In the genomic region with DNA sequence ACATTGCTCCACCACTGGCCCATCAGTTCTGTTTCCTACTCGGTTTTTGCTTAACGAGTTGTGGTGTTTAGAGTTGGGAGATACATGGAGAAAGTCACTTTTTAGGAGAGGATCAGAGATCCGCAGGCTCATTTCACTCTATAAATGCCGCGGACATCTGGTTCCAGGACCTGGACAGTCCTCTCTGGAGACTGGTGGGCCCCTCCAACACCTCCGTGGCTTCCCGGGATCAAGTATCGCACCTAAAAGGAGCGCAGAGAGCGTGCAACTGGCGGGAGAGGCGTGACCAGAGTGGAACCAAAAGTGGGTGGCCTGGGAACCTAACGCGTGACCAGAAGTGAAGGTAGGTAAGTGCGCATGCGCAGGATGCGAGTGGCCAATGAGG, we compare ENCODE assay signal across 8 cellular contexts. TPM values are rescaled to one million over a fixed set of nuclear protein-coding genes. Genes with fewer than 3 reads are reported as not detected.
DNase-seq lines count a peak whose midpoint lies in the region; TF ChIP-seq lines count a peak whose summit lies in the region.

No MANE protein-coding gene starts in this region.

- peak overlapping the region; percentile 94 for H2AFZ ChIP-seq in neural cell (ENCODE audit: low read depth, low read length)

- no peaks in the 10 kb centered on the region for H3K27me3 Mint-ChIP-seq in HFFc6 (ENCODE audit: insufficient read depth)

- H3K4me2 ChIP-seq in neural cell (ENCODE audit: low read length): peak overlapping the region; percentile 51

- peak overlapping the region; percentile 91 for H3K9ac ChIP-seq in neural cell (ENCODE audit: low read length)

- H3K27ac ChIP-seq in 22Rv1 (peak overlapping the region; percentile 91), neural cell (ENCODE audit: low read length) (peak overlapping the region; percentile 97), testis (peak overlapping the region; percentile 97 to 98)

- H3K9me3 ChIP-seq in neural cell (ENCODE audit: low read length) (no peaks in the 10 kb centered on the region), testis (no peaks in the 10 kb centered on the region)

- 0 to 1% methylated on average over 6 to 17 of the region's 17 CpGs for WGBS in testis, 2 donors

- no peak overlapping the region for H3K4me3 Mint-ChIP-seq in HFFc6

- TF ChIP-seq CTCF in 22Rv1 (IDR thresholded peaks at IDR 0.05) (no peak), HFFc6 (IDR thresholded peaks at IDR 0.05) (no peak), neural cell (IDR thresholded peaks at IDR 0.05; ENCODE audit: poor library complexity, severe bottlenecking) (no peak), testis (IDR thresholded peaks at IDR 0.05) (no peak)

- no peaks in the 10 kb centered on the region for H3F3A ChIP-seq in neural cell (ENCODE audit: insufficient read depth, low read length, poor library complexity, severe bottlenecking)

- H3K9me2 ChIP-seq in neural cell (ENCODE audit: insufficient read depth, low read length): no peaks in the 10 kb centered on the region

- H3K79me2 ChIP-seq in neural cell (replicated peaks; ENCODE audit: insufficient read depth, low read length): peaks cover 25% of the 10 kb centered on the region

- no peaks in the 10 kb centered on the region for H3K9me3 Mint-ChIP-seq in HFFc6

- H3K27me3 ChIP-seq in neural cell (ENCODE audit: insufficient read depth, low read depth, low read length) (no peaks in the 10 kb centered on the region), testis (no peaks in the 10 kb centered on the region)

- no peaks in the 10 kb centered on the region for H3K36me3 Mint-ChIP-seq in HFFc6 (ENCODE audit: low read depth)

- peaks cover 12% of the 10 kb centered on the region for H3K4me1 Mint-ChIP-seq in HFFc6 (ENCODE audit: low read depth)

- no peak for TF ChIP-seq POLR2A in testis (IDR thresholded peaks at IDR 0.05)

- intact Hi-C loops in testis (cut with DNase I; ENCODE audit: low total_unique reads): no loop called here

- H3K36me3 ChIP-seq in neural cell (ENCODE audit: insufficient read depth, low read length) (no peaks in the 10 kb centered on the region), testis (ENCODE audit: low read depth, missing control alignments) (no peaks in the 10 kb centered on the region)

- no peaks in the 10 kb centered on the region for H4K20me1 ChIP-seq in neural cell (ENCODE audit: insufficient read depth)

- no peak overlapping the region for H3K27ac Mint-ChIP-seq in HFFc6

- no peak for TF ChIP-seq EP300 in neural cell (conservative IDR thresholded peaks at IDR 0.05; ENCODE audit: poor library complexity, severe bottlenecking)

- DNase-seq in GM04503 (ENCODE audit: low read depth) (peak; percentile 87), HFFc6 (peak; percentile 85), MV-4-11 (lab: John Stamatoyannopoulos, UW) (peak; percentile 87), fibroblast of peridontal ligament (ENCODE audit: extremely low read depth) (peak; percentile 93), testis (peak; percentile 96)
- DNase-seq in activated CD4-positive, alpha-beta T cell treated with anti-CD3 and anti-CD28 coated beads, Interleukin-2, amount 50 U/mL, for 48 hours: peak; percentile 76 to 83

- H3K4me1 ChIP-seq in testis: no peaks in the 10 kb centered on the region

- H3K4me3 ChIP-seq in neural cell (ENCODE audit: low read length) (peak overlapping the region; percentile 82), testis (peak overlapping the region; percentile 63 to 84)

- TF ChIP-seq RAD21 in neural cell (conservative IDR thresholded peaks at IDR 0.05): no peak

TF ChIP-seq in neural cell, 6 proteins besides CTCF, POLR2A, EP300 and RAD21:
- TF ChIP-seq POLR2AphosphoS5 (IDR thresholded peaks at IDR 0.05): no peak
- TF ChIP-seq, protein P1, sequence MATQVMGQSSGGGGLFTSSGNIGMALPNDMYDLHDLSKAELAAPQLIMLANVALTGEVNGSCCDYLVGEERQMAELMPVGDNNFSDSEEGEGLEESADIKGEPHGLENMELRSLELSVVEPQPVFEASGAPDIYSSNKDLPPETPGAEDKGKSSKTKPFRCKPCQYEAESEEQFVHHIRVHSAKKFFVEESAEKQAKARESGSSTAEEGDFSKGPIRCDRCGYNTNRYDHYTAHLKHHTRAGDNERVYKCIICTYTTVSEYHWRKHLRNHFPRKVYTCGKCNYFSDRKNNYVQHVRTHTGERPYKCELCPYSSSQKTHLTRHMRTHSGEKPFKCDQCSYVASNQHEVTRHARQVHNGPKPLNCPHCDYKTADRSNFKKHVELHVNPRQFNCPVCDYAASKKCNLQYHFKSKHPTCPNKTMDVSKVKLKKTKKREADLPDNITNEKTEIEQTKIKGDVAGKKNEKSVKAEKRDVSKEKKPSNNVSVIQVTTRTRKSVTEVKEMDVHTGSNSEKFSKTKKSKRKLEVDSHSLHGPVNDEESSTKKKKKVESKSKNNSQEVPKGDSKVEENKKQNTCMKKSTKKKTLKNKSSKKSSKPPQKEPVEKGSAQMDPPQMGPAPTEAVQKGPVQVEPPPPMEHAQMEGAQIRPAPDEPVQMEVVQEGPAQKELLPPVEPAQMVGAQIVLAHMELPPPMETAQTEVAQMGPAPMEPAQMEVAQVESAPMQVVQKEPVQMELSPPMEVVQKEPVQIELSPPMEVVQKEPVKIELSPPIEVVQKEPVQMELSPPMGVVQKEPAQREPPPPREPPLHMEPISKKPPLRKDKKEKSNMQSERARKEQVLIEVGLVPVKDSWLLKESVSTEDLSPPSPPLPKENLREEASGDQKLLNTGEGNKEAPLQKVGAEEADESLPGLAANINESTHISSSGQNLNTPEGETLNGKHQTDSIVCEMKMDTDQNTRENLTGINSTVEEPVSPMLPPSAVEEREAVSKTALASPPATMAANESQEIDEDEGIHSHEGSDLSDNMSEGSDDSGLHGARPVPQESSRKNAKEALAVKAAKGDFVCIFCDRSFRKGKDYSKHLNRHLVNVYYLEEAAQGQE (IDR thresholded peaks at IDR 0.05; ENCODE audit: borderline replicate concordance): no peak
- TF ChIP-seq EZH2 (IDR thresholded peaks at IDR 0.05; ENCODE audit: borderline replicate concordance, insufficient read depth, low read length, poor library complexity, severe bottlenecking): no peak
- TF ChIP-seq TAF1 (IDR thresholded peaks at IDR 0.05; ENCODE audit: low read depth): no peak
- TF ChIP-seq MXI1 (conservative IDR thresholded peaks at IDR 0.05; ENCODE audit: poor library complexity, severe bottlenecking): no peak
- TF ChIP-seq SMC3 (conservative IDR thresholded peaks at IDR 0.05; ENCODE audit: poor library complexity): no peak
TF ChIP-seq in neural cell: peak in this region for 0.

RNA-seq across cellular contexts. Expression of a gene that starts 9.9 kb away (rescaled TPM):
- total RNA-seq in HFFc6 (2021; fragmentation: NEBNext Ultra II Directional; extraction: Animal tissue kit (Norgen Biotek cat#: 25700)): under 1 TPM in 3 of 6 experiments, not detected in 3; 0.13 to 0.28 (median 0.17) TPM
- polyA plus RNA-seq in neural cell (1.1 and 2.2 TPM in 2 replicates), testis (ENCODE audit: insufficient read depth, low read depth, low replicate concordance) (2.3 TPM)
- 0.97 and 1.3 TPM in 2 replicates for polyA minus RNA-seq in neural cell
- 1 to 10 TPM; 1.6 to 1.9 TPM for total RNA-seq in testis

Comparison
In these comparisons a context has a peak if more than half of its experiments do, and no peak if none do; other contexts are left out.
1. Peak in every context shown above with its lines: DNase-seq, H3K4me3 ChIP-seq and H3K27ac ChIP-seq.